1 cellular context compared by ENCODE assay signal in genomic region chr2:170873035-170873692, GRCh38.
TF ChIP-seq lines count a peak whose summit lies in the region.

No MANE protein-coding gene starts in this region.

TF ChIP-seq in K562, 482 proteins besides CTCF, POLR2A, EP300 and RAD21 (continued from another document and continues in another):
- no peak for TF ChIP-seq CLOCK (CRISPR knock-in tag; IDR thresholded peaks at IDR 0.05; ENCODE audit: borderline replicate concordance)
- TF ChIP-seq POLR2G (IDR thresholded peaks at IDR 0.05; ENCODE audit: low read depth, low read length) = no peak
- TF ChIP-seq, protein P1, sequence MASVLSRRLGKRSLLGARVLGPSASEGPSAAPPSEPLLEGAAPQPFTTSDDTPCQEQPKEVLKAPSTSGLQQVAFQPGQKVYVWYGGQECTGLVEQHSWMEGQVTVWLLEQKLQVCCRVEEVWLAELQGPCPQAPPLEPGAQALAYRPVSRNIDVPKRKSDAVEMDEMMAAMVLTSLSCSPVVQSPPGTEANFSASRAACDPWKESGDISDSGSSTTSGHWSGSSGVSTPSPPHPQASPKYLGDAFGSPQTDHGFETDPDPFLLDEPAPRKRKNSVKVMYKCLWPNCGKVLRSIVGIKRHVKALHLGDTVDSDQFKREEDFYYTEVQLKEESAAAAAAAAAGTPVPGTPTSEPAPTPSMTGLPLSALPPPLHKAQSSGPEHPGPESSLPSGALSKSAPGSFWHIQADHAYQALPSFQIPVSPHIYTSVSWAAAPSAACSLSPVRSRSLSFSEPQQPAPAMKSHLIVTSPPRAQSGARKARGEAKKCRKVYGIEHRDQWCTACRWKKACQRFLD (CRISPR knock-in tag; IDR thresholded peaks at IDR 0.05) = no peak
- TF ChIP-seq AFF1 (IDR thresholded peaks at IDR 0.05; ENCODE audit: low read depth in 1 of 2, partially characterized antibody in 2 of 2) = peak in 1 of 2 experiments; percentile 56
- no peak for TF ChIP-seq ILK (tag; IDR thresholded peaks at IDR 0.05; ENCODE audit: borderline replicate concordance, low read depth)
- TF ChIP-seq, protein P2, sequence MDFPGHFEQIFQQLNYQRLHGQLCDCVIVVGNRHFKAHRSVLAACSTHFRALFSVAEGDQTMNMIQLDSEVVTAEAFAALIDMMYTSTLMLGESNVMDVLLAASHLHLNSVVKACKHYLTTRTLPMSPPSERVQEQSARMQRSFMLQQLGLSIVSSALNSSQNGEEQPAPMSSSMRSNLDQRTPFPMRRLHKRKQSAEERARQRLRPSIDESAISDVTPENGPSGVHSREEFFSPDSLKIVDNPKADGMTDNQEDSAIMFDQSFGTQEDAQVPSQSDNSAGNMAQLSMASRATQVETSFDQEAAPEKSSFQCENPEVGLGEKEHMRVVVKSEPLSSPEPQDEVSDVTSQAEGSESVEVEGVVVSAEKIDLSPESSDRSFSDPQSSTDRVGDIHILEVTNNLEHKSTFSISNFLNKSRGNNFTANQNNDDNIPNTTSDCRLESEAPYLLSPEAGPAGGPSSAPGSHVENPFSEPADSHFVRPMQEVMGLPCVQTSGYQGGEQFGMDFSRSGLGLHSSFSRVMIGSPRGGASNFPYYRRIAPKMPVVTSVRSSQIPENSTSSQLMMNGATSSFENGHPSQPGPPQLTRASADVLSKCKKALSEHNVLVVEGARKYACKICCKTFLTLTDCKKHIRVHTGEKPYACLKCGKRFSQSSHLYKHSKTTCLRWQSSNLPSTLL (IDR thresholded peaks at IDR 0.05) = no peak
- TF ChIP-seq OTX1 (CRISPR knock-in tag; IDR thresholded peaks at IDR 0.05) = peak; percentile 76
- TF ChIP-seq ZNF23 (CRISPR knock-in tag; IDR thresholded peaks at IDR 0.05) = no peak
- TF ChIP-seq HSF4 (CRISPR knock-in tag; IDR thresholded peaks at IDR 0.05; ENCODE audit: borderline replicate concordance) = no peak
- no peak for TF ChIP-seq RBM22 (IDR thresholded peaks at IDR 0.05; ENCODE audit: low read depth, low read length, poor library complexity, severe bottlenecking)
- TF ChIP-seq ZKSCAN3 (CRISPR knock-in tag; IDR thresholded peaks at IDR 0.05) = no peak
- no peak for TF ChIP-seq KHSRP (IDR thresholded peaks at IDR 0.05)
- TF ChIP-seq HMGN3 (IDR thresholded peaks at IDR 0.05; ENCODE audit: borderline replicate concordance, extremely low read depth, insufficient read length, low read depth, low read length) = no peak
- TF ChIP-seq ATF3 (IDR thresholded peaks at IDR 0.05) = no peak
- TF ChIP-seq ATF3 (CRISPR knock-in tag; conservative IDR thresholded peaks at IDR 0.05) = 0 out of 2 replicates have a peak, but pooled peaks have one; percentile 62
- TF ChIP-seq, protein P3, sequence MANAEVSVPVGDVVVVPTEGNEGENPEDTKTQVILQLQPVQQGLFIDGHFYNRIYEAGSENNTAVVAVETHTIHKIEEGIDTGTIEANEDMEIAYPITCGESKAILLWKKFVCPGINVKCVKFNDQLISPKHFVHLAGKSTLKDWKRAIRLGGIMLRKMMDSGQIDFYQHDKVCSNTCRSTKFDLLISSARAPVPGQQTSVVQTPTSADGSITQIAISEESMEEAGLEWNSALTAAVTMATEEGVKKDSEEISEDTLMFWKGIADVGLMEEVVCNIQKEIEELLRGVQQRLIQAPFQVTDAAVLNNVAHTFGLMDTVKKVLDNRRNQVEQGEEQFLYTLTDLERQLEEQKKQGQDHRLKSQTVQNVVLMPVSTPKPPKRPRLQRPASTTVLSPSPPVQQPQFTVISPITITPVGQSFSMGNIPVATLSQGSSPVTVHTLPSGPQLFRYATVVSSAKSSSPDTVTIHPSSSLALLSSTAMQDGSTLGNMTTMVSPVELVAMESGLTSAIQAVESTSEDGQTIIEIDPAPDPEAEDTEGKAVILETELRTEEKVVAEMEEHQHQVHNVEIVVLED (CRISPR knock-in tag; IDR thresholded peaks at IDR 0.05) = no peak
- TF ChIP-seq TCF15 (CRISPR knock-in tag; IDR thresholded peaks at IDR 0.05) = no peak
- TF ChIP-seq RFX1 (IDR thresholded peaks at IDR 0.05) = no peak
- TF ChIP-seq FOXK2 (conservative IDR thresholded peaks at IDR 0.05 in 1 of 2, IDR thresholded peaks at IDR 0.05 in 1 of 2; ENCODE audit: low read depth in 2 of 2) = peak in 1 of 2 experiments; percentile 45; a peak in 2 of 4 replicates
- TF ChIP-seq GABPB1 (CRISPR knock-in tag; IDR thresholded peaks at IDR 0.05) = 0 out of 2 replicates have a peak, but pooled peaks have one; percentile 15
- 0 out of 2 replicates have a peak, but pooled peaks have one; percentile 60 for TF ChIP-seq ZNF512 (tag; IDR thresholded peaks at IDR 0.05)
- no peak; the same call in 1 of the 2 replicates for TF ChIP-seq MYNN (IDR thresholded peaks at IDR 0.05)
- no peak for TF ChIP-seq MYNN (CRISPR knock-in tag; IDR thresholded peaks at IDR 0.05)
- TF ChIP-seq SP1 (CRISPR knock-in tag; IDR thresholded peaks at IDR 0.05) = no peak
- TF ChIP-seq, protein P4, sequence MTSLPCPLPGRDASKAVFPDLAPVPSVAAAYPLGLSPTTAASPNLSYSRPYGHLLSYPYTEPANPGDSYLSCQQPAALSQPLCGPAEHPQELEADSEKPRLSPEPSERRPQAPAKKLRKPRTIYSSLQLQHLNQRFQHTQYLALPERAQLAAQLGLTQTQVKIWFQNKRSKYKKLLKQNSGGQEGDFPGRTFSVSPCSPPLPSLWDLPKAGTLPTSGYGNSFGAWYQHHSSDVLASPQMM (CRISPR knock-in tag; IDR thresholded peaks at IDR 0.05) = no peak
- TF ChIP-seq TSHZ1 (CRISPR knock-in tag; IDR thresholded peaks at IDR 0.05) = no peak
- 0 out of 2 replicates have a peak, but pooled peaks have one; percentile 14 for TF ChIP-seq NR2F6 (CRISPR knock-in tag; IDR thresholded peaks at IDR 0.05)
- TF ChIP-seq POU5F1 (IDR thresholded peaks at IDR 0.05; ENCODE audit: borderline replicate concordance, low read depth, low read length, partially characterized antibody) = no peak
- TF ChIP-seq XRCC3 (IDR thresholded peaks at IDR 0.05) = no peak
- TF ChIP-seq ZNF384 (IDR thresholded peaks at IDR 0.05; ENCODE audit: low read depth, low read length) = no peak
- TF ChIP-seq CAMTA2 (CRISPR knock-in tag; conservative IDR thresholded peaks at IDR 0.05) = no peak
- TF ChIP-seq CBFB (CRISPR knock-in tag; IDR thresholded peaks at IDR 0.05) = no peak
- TF ChIP-seq, protein P5, sequence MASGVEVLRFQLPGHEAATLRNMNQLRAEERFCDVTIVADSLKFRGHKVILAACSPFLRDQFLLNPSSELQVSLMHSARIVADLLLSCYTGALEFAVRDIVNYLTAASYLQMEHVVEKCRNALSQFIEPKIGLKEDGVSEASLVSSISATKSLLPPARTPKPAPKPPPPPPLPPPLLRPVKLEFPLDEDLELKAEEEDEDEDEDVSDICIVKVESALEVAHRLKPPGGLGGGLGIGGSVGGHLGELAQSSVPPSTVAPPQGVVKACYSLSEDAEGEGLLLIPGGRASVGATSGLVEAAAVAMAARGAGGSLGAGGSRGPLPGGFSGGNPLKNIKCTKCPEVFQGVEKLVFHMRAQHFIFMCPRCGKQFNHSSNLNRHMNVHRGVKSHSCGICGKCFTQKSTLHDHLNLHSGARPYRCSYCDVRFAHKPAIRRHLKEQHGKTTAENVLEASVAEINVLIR (CRISPR knock-in tag; IDR thresholded peaks at IDR 0.05) = no peak
- no peak for TF ChIP-seq TBL1XR1 (IDR thresholded peaks at IDR 0.05; ENCODE audit: low read length in 2 of 2)
- TF ChIP-seq MXI1 (IDR thresholded peaks at IDR 0.05; ENCODE audit: low read depth, low read length) = no peak
- TF ChIP-seq ZNF12 (CRISPR knock-in tag; IDR thresholded peaks at IDR 0.05) = no peak
- TF ChIP-seq RBM15 (IDR thresholded peaks at IDR 0.05; ENCODE audit: insufficient read depth, low read length) = no peak
- no peak for TF ChIP-seq PURB (CRISPR knock-in tag; IDR thresholded peaks at IDR 0.05; ENCODE audit: low read depth)
- TF ChIP-seq KLF13 (tag; IDR thresholded peaks at IDR 0.05; ENCODE audit: borderline replicate concordance, low read depth) = no peak
- TF ChIP-seq NR2C1 (IDR thresholded peaks at IDR 0.05) = peak; percentile 29; the same call in 1 of the 2 replicates
- no peak for TF ChIP-seq NR2C1 (tag; IDR thresholded peaks at IDR 0.05)
- TF ChIP-seq NONO (IDR thresholded peaks at IDR 0.05; ENCODE audit: low read depth in 2 of 2, low read length in 1 of 2) = no peak
- no peak for TF ChIP-seq NFRKB (IDR thresholded peaks at IDR 0.05; ENCODE audit: low read depth)
